20 cellular contexts compared by ENCODE assay signal in the genomic region with DNA sequence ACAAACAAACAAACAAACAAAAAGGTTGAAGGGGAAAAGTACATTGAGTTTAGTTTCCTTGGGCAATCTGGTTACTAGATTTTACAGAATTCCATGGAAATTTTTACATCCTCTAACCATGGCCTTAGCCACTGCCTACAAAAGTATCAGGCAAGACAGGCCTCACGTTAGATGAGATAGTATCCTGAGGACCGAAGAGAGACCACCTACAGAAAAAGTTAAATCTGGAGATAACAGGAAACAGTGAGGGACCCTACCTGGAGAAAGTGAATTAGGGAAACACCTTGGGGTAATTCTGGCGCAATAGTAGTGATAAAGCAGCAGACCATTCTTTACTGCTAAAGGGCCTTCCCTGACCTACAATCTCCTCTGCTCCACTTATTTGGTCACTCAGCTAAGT. TPM values are rescaled to one million over a fixed set of nuclear protein-coding genes. Genes with fewer than 3 reads are reported as not detected.
DNase-seq lines count a peak whose midpoint lies in the region; ATAC-seq and TF ChIP-seq lines count a peak whose summit lies in the region.
"Had no signal": no experiment of that assay in that cellular context is flagged by ENCODE, and none has a peak within 500 bp of the region (broad histone marks: within the 10 kb centered on the region; RNA-seq: fewer than 3 reads in every experiment).

No MANE protein-coding gene starts in this region.

- DNase-seq in CD8-positive, alpha-beta T cell: no peak
- DNase-seq in mesenchymal stem cell: no peak
- DNase-seq in right cardiac atrium: no peak
- no peak for DNase-seq in GM13977 (ENCODE audit: low spot score)
- DNase-seq: DND-41, H7, Kasumi-1, MM.1S, NCI-H1092, NCI-H1436 treated with DMSO at 0.1 percent for 48 hours, NCI-H2029 treated with DMSO at 0.1 percent for 48 hours, NCI-H2171, NCI-H526, PC-9 had no signal

- in situ Hi-C loops in GM13977 (cut with MboI; ENCODE audit: low pct_unique_long_range_greater_than_20kb, low sequenced_read_pairs, unreplicated experiment): no loop called here

- no peak overlapping the region for H2BK15ac ChIP-seq in mesenchymal stem cell (ENCODE audit: low read depth, poor library complexity, severe bottlenecking)

- H3K9ac ChIP-seq in mesenchymal stem cell (ENCODE audit: low read length): no peak overlapping the region

- H3K4me1 Mint-ChIP-seq in CD8-positive, alpha-beta T cell (ENCODE audit: low read depth): peaks cover 16% of the 10 kb centered on the region
- peaks cover 4% of the 10 kb centered on the region for H3K4me1 Mint-ChIP-seq in activated T-helper 17 cell treated with anti-CD3 and anti-CD28 coated beads, Interleukin-2, amount 50 U/mL, for 72 hours

- H4K8ac ChIP-seq in mesenchymal stem cell (ENCODE audit: low read length): no peak overlapping the region

- H2AFZ ChIP-seq in mesenchymal stem cell (ENCODE audit: low read depth, low read length): no peak overlapping the region
- H2AFZ ChIP-seq: PC-9 had no signal

- peaks cover 46% of the 10 kb centered on the region for H3K36me3 Mint-ChIP-seq in CD8-positive, alpha-beta T cell
- peaks cover 54% of the 10 kb centered on the region for H3K36me3 Mint-ChIP-seq in activated T-helper 17 cell treated with anti-CD3 and anti-CD28 coated beads, Interleukin-2, amount 50 U/mL, for 72 hours (ENCODE audit: low read depth)

- peaks cover 21% of the 10 kb centered on the region for H3K36me3 ChIP-seq in CD8-positive, alpha-beta T cell (ENCODE audit: insufficient read depth, low read length)
- peaks cover 0 to 13% of the 10 kb centered on the region in 2 experiments; a peak in 1 of 3 replicates for H3K36me3 ChIP-seq in HEK293 (ENCODE audit: control insufficient read depth in 2 of 2, insufficient read depth in 1 of 2, low read length in 2 of 2)
- H3K36me3 ChIP-seq in mesenchymal stem cell (ENCODE audit: control insufficient read depth in 1 of 2, insufficient read depth in 2 of 2, low read depth in 1 of 2, low read length in 2 of 2): peaks cover 3 to 38% of the 10 kb centered on the region in 2 experiments

- H2BK5ac ChIP-seq in mesenchymal stem cell (ENCODE audit: low read depth, low read length, poor library complexity, severe bottlenecking): no peak overlapping the region

- H2BK120ac ChIP-seq in mesenchymal stem cell (ENCODE audit: low read depth, low read length): no peak overlapping the region

- peaks cover 1% of the 10 kb centered on the region for H3K79me1 ChIP-seq in mesenchymal stem cell (replicated peaks; ENCODE audit: low read length, poor library complexity, severe bottlenecking)

- H3K4ac ChIP-seq in mesenchymal stem cell (ENCODE audit: low read depth in 1 of 2, low read length in 2 of 2): no peak overlapping the region

- no peak overlapping the region for H3K18ac ChIP-seq in mesenchymal stem cell (ENCODE audit: low read depth in 1 of 2, low read length in 2 of 2)

- H3K4me1 ChIP-seq in CD8-positive, alpha-beta T cell (ENCODE audit: insufficient read depth, low read length): peaks cover 4% of the 10 kb centered on the region
- H3K4me1 ChIP-seq in HEK293 (ENCODE audit: control insufficient read depth, insufficient read depth, low read length) (no peaks in the 10 kb centered on the region), mesenchymal stem cell (ENCODE audit: control insufficient read depth, insufficient read depth, low read depth, low read length) (peaks cover 3% of the 10 kb centered on the region), right cardiac atrium (ENCODE audit: control insufficient read depth, insufficient read depth, low read length) (no peaks in the 10 kb centered on the region)

- no peak overlapping the region for H3K4me3 ChIP-seq in CD8-positive, alpha-beta T cell (ENCODE audit: low read depth, low read length)
- no peak overlapping the region for H3K4me3 ChIP-seq in HEK293 (ENCODE audit: low read depth, low read length)
- H3K4me3 ChIP-seq in mesenchymal stem cell (ENCODE audit: insufficient read depth in 1 of 2, low read depth in 1 of 2, low read length in 2 of 2): no peak overlapping the region
- H3K4me3 ChIP-seq in right cardiac atrium (ENCODE audit: low read length): no peak overlapping the region
- H3K4me3 ChIP-seq: PC-9 had no signal

- 66% methylated on average over 3 of the region's 3 CpGs for WGBS in mesenchymal stem cell
- 90% methylated on average over 3 of the region's 3 CpGs for WGBS in right cardiac atrium

- no peaks in the 10 kb centered on the region for H3K9me3 Mint-ChIP-seq in CD8-positive, alpha-beta T cell
- H3K9me3 Mint-ChIP-seq in activated T-helper 17 cell treated with anti-CD3 and anti-CD28 coated beads, Interleukin-2, amount 50 U/mL, for 72 hours: no peaks in the 10 kb centered on the region
- H3K9me3 Mint-ChIP-seq: IgD-negative memory B cell had no signal

- peak overlapping the region; percentile 75 for H3K27ac Mint-ChIP-seq in CD8-positive, alpha-beta T cell
- no peak overlapping the region for H3K27ac Mint-ChIP-seq in activated T-helper 17 cell treated with anti-CD3 and anti-CD28 coated beads, Interleukin-2, amount 50 U/mL, for 72 hours

- H3K27me3 ChIP-seq in CD8-positive, alpha-beta T cell (ENCODE audit: insufficient read depth, low read length): no peaks in the 10 kb centered on the region
- H3K27me3 ChIP-seq in mesenchymal stem cell (ENCODE audit: control insufficient read depth in 1 of 2, insufficient read depth in 1 of 2, low read length in 2 of 2): no peaks in the 10 kb centered on the region
- no peaks in the 10 kb centered on the region for H3K27me3 ChIP-seq in right cardiac atrium (ENCODE audit: control insufficient read depth, insufficient read depth)

- CTCF ChIA-PET in CD8-positive, alpha-beta T cell (lab: Charles Lee): interaction anchor here (1.6 to 1.8 kb wide), 2 partner anchors 25 to 211 kb away, joined by 6 to 7 read pairs; no protein-coding TSS in a partner anchor
- CTCF ChIA-PET in HEK293 (lab: Yijun Ruan, JAX): no interaction called here

- ATAC-seq in CD8-positive, alpha-beta T cell: no peak
- no peak for ATAC-seq in activated T-helper 17 cell treated with anti-CD3 and anti-CD28 coated beads, Interleukin-2, amount 50 U/mL, for 72 hours (replicated peaks)
- no peak for ATAC-seq in right cardiac atrium
- ATAC-seq in GM19467 (IDR thresholded peaks at IDR 0.05; ENCODE audit: unreplicated experiment): no peak

- POLR2A ChIA-PET in CD8-positive, alpha-beta T cell (lab: Charles Lee): interaction anchor here (2.9 kb wide), 1 partner anchor 17 kb away, joined by 13 read pairs; the partner anchor contains the start of gene NUCKS1
- POLR2A ChIA-PET in HEK293 (lab: Yijun Ruan, JAX): interaction anchor here (1.6 to 2.3 kb wide), 2 partner anchors 8 to 17 kb away, joined by 5 to 10 read pairs; partner anchors contain the start of genes NUCKS1 and RAB29

- H2AK5ac ChIP-seq in mesenchymal stem cell (ENCODE audit: low read length, severe bottlenecking): peak overlapping the region; percentile 6

- no peak for TF ChIP-seq CTCF in CD8-positive, alpha-beta T cell (IDR thresholded peaks at IDR 0.05)
- TF ChIP-seq CTCF in HEK293 (tag by site-specific recombination; IDR thresholded peaks at IDR 0.05): no peak
- no peak for TF ChIP-seq CTCF in GM13977 (IDR thresholded peaks at IDR 0.05; ENCODE audit: extremely low read depth, insufficient read depth, missing control alignments)

- no peak overlapping the region for H4K91ac ChIP-seq in mesenchymal stem cell (ENCODE audit: low read length)

- no peak overlapping the region for H3K27ac ChIP-seq in CD8-positive, alpha-beta T cell (ENCODE audit: low read depth, low read length)
- H3K27ac ChIP-seq in HEK293 (ENCODE audit: extremely low read depth, low read depth, low read length) (no peak overlapping the region), mesenchymal stem cell (ENCODE audit: low read length, poor library complexity, severe bottlenecking) (no peak overlapping the region), right cardiac atrium (ENCODE audit: low read length) (no peak overlapping the region)
- H3K27ac ChIP-seq: C4-2B, HL-60, PC-9 had no signal

- no peak overlapping the region for H3K23ac ChIP-seq in mesenchymal stem cell (ENCODE audit: low read length in 2 of 2)

- H3K4me2 ChIP-seq in mesenchymal stem cell (ENCODE audit: low read length, poor library complexity, severe bottlenecking): no peak overlapping the region
- H3K4me2 ChIP-seq: PC-9 had no signal

- intact Hi-C loops in CD8-positive, alpha-beta T cell (cut with DNase I, micrococcal nuclease): no loop called here
- intact Hi-C loops in right cardiac atrium (cut with DNase I): no loop called here

- no peaks in the 10 kb centered on the region for H3K27me3 Mint-ChIP-seq in CD8-positive, alpha-beta T cell (ENCODE audit: low read depth)
- no peaks in the 10 kb centered on the region for H3K27me3 Mint-ChIP-seq in activated T-helper 17 cell treated with anti-CD3 and anti-CD28 coated beads, Interleukin-2, amount 50 U/mL, for 72 hours
- H3K27me3 Mint-ChIP-seq: IgD-negative memory B cell had no signal

- no peak overlapping the region for H3K4me3 Mint-ChIP-seq in CD8-positive, alpha-beta T cell
- peak overlapping the region; percentile 37 for H3K4me3 Mint-ChIP-seq in activated T-helper 17 cell treated with anti-CD3 and anti-CD28 coated beads, Interleukin-2, amount 50 U/mL, for 72 hours
- H3K4me3 Mint-ChIP-seq: IgD-negative memory B cell had no signal

- no peak overlapping the region for H2BK12ac ChIP-seq in mesenchymal stem cell (ENCODE audit: low read length in 2 of 2)

- no peaks in the 10 kb centered on the region for H3K9me3 ChIP-seq in CD8-positive, alpha-beta T cell (ENCODE audit: low read length)
- H3K9me3 ChIP-seq in HEK293 (ENCODE audit: control insufficient read depth, insufficient read depth, low read depth, low read length) (no peaks in the 10 kb centered on the region), mesenchymal stem cell (ENCODE audit: control insufficient read depth, low read length) (no peaks in the 10 kb centered on the region), right cardiac atrium (ENCODE audit: control insufficient read depth, low read length) (no peaks in the 10 kb centered on the region)

- no peak overlapping the region for H3K14ac ChIP-seq in mesenchymal stem cell (ENCODE audit: low read length in 2 of 2)

RNA-seq across cellular contexts. Expression of gene RAB29, which starts 8.7 kb away (rescaled TPM):
- 10 to 100 TPM; 14.0 to 15.9 TPM for total RNA-seq in CD8-positive, alpha-beta T cell
- total RNA-seq in activated T-helper 17 cell treated with anti-CD3 and anti-CD28 coated beads, Interleukin-2, amount 50 U/mL, for 72 hours: 10 to 100 TPM; 31.9 to 40.4 TPM
- 28.0 TPM for polyA plus RNA-seq in mesenchymal stem cell (2013, experiment 1 of 2)
- 29.2 TPM for polyA plus RNA-seq in mesenchymal stem cell (2013, experiment 2 of 2)
- total RNA-seq in right cardiac atrium: 10 to 100 TPM; 19.3 to 24.8 (median 21.4) TPM
- 10.6 TPM for polyA plus RNA-seq in right cardiac atrium

RNA-seq across cellular contexts. Expression of gene NUCKS1, which starts 16.6 kb away (rescaled TPM):
- 10 to 100 TPM; 70.5 to 95.3 TPM for total RNA-seq in CD8-positive, alpha-beta T cell
- total RNA-seq in activated T-helper 17 cell treated with anti-CD3 and anti-CD28 coated beads, Interleukin-2, amount 50 U/mL, for 72 hours: 100 to 1,000 TPM; 102 to 110 TPM
- polyA plus RNA-seq in mesenchymal stem cell (2013, experiment 1 of 2): 114 TPM
- 122 TPM for polyA plus RNA-seq in mesenchymal stem cell (2013, experiment 2 of 2)
- total RNA-seq in right cardiac atrium: 100 to 1,000 TPM; 224 to 277 (median 251) TPM
- polyA plus RNA-seq in right cardiac atrium: 89.9 TPM

RNA-seq across cellular contexts. Expression of gene SLC41A1, which starts 46.4 kb away (rescaled TPM):
- 10 to 100 TPM; 36.8 to 41.7 TPM for total RNA-seq in CD8-positive, alpha-beta T cell
- total RNA-seq in activated T-helper 17 cell treated with anti-CD3 and anti-CD28 coated beads, Interleukin-2, amount 50 U/mL, for 72 hours: 10 to 100 TPM; 27.7 to 56.8 TPM
- polyA plus RNA-seq in mesenchymal stem cell (2013, experiment 1 of 2): 22.0 TPM
- polyA plus RNA-seq in mesenchymal stem cell (2013, experiment 2 of 2): 21.4 TPM
- total RNA-seq in right cardiac atrium: 100 to 1,000 TPM; 235 to 420 (median 330) TPM
- polyA plus RNA-seq in right cardiac atrium: 187 TPM

Comparison
In these comparisons a context has a peak if more than half of its experiments do, and no peak if none do; other contexts are left out.
1. RNA of gene SLC41A1, which starts 46.4 kb away (total RNA-seq): 235 to 420 TPM in right cardiac atrium; 27.7 to 56.8 TPM in activated T-helper 17 cell treated with anti-CD3 and anti-CD28 coated beads, Interleukin-2, amount 50 U/mL, for 72 hours and 36.8 to 41.7 TPM in CD8-positive, alpha-beta T cell; every median in the first group is over 4 times any median in the second.